In genomic region chr1:182614796-182615451, GRCh38 we compare ENCODE assay signal across 1 cellular context.
A peak's percentile ranks its signal among the peaks of the same experiment; 100 is the strongest.
TF ChIP-seq lines count a peak whose summit lies in the region.

No MANE protein-coding gene starts in this region.

TF ChIP-seq in SK-N-SH, 30 proteins besides CTCF, POLR2A, EP300 and RAD21 (continued from another document):
- TF ChIP-seq NRF1 (IDR thresholded peaks at IDR 0.05; ENCODE audit: low read depth, low read length), result peak; percentile 45; the same call in 1 of the 2 replicates
- TF ChIP-seq PBX3 (IDR thresholded peaks at IDR 0.05), result no peak
- no peak for TF ChIP-seq GATA2 (CRISPR knock-in tag; IDR thresholded peaks at IDR 0.05)
- peak; percentile 75; the same call in 1 of the 2 replicates for TF ChIP-seq ELF1 (IDR thresholded peaks at IDR 0.05)
- peak; percentile 76 for TF ChIP-seq TCF12 (IDR thresholded peaks at IDR 0.05)
- peak; percentile 52; the same call in 1 of the 2 replicates for TF ChIP-seq MEF2A (IDR thresholded peaks at IDR 0.05; ENCODE audit: borderline replicate concordance, low read depth)
- TF ChIP-seq MXI1 (IDR thresholded peaks at IDR 0.05; ENCODE audit: low read depth, low read length), result peak; percentile 76
- peak; percentile 96 for TF ChIP-seq MAX (IDR thresholded peaks at IDR 0.05; ENCODE audit: low read depth)
- TF ChIP-seq RCOR1 (IDR thresholded peaks at IDR 0.05; ENCODE audit: low read length), result peak; percentile 22; the same call in 1 of the 2 replicates
- peak; percentile 9; the same call in 1 of the 2 replicates for TF ChIP-seq TAF1 (IDR thresholded peaks at IDR 0.05; ENCODE audit: borderline replicate concordance, low read depth, low read length)
- TF ChIP-seq REST (IDR thresholded peaks at IDR 0.05; ENCODE audit: low read depth, low read length), result 0 out of 2 replicates have a peak, but pooled peaks have one; percentile 13
TF ChIP-seq in SK-N-SH: peak in this region for 11.
